In genomic region chr4:26462874-26463273, GRCh38 we compare ENCODE assay signal across 16 cellular contexts. TPM values are rescaled to one million over a fixed set of nuclear protein-coding genes. Genes with fewer than 3 reads are reported as not detected.
DNase-seq lines count a peak whose midpoint lies in the region; ATAC-seq and TF ChIP-seq lines count a peak whose summit lies in the region.
"Had no signal": no experiment of that assay in that cellular context is flagged by ENCODE, and none has a peak within 500 bp of the region (broad histone marks: within the 10 kb centered on the region; RNA-seq: fewer than 3 reads in every experiment).

No MANE protein-coding gene starts in this region.

- H3K27ac ChIP-seq in SJCRH30: peak overlapping the region; percentile 17; the same call in 1 of the 2 replicates
- H3K27ac ChIP-seq: A549, GM23248 had no signal

- H3K36me3 ChIP-seq in SJCRH30: no peaks in the 10 kb centered on the region

- H3K4me1 Mint-ChIP-seq in osteocyte (ENCODE audit: unreplicated experiment): peaks cover 15% of the 10 kb centered on the region

- peaks cover 7% of the 10 kb centered on the region; the same call in 1 of the 2 replicates for H3K9me3 ChIP-seq in SJCRH30 (replicated peaks)
- H3K9me3 ChIP-seq: A549 had no signal

- H3K4me3 Mint-ChIP-seq in osteocyte (ENCODE audit: unreplicated experiment): no peak overlapping the region
- H3K4me3 Mint-ChIP-seq: CD14-positive monocyte; CD8-positive, alpha-beta T cell; IgD-negative memory B cell had no signal

- no peaks in the 10 kb centered on the region for H3K27me3 ChIP-seq in SJCRH30

- no peak overlapping the region for H3K4me3 ChIP-seq in SJCRH30
- H3K4me3 ChIP-seq: A549, GM23248 had no signal

- H3K4me1 ChIP-seq in SJCRH30: peaks cover 12% of the 10 kb centered on the region; the same call in 1 of the 2 replicates
- H3K4me1 ChIP-seq: A549 had no signal

- no peaks in the 10 kb centered on the region for H3K36me3 Mint-ChIP-seq in osteocyte (ENCODE audit: unreplicated experiment)
- H3K36me3 Mint-ChIP-seq: CD14-positive monocyte; CD8-positive, alpha-beta T cell; IgD-negative memory B cell had no signal

- ATAC-seq in left lobe of liver (no peak), GM18498 (IDR thresholded peaks at IDR 0.05; ENCODE audit: unreplicated experiment) (no peak)
- ATAC-seq: A549; CD8-positive, alpha-beta T cell; HCT116 had no signal

- TF ChIP-seq CTCF in osteocyte (IDR thresholded peaks at IDR 0.05) (no peak), GM20000 (IDR thresholded peaks at IDR 0.05; ENCODE audit: extremely low read depth, missing control alignments) (no peak)

- DNase-seq in SJCRH30 (peak; percentile 48 to 86), left lobe of liver (ENCODE audit: low spot score) (peak; percentile 7), osteocyte (ENCODE audit: extremely low spot score, unreplicated experiment) (peak; percentile 23), SHP77 treated with DMSO at 0.1 percent for 48 hours (lab: John Stamatoyannopoulos, UW) (no peak), GM20000 (ENCODE audit: low spot score) (no peak)
- no peak for DNase-seq in central memory CD4-positive, alpha-beta T cell
- DNase-seq: CD8-positive, alpha-beta T cell; COR-L47; GF-D8; GM23248 had no signal

- H3K27me3 Mint-ChIP-seq in osteocyte (ENCODE audit: unreplicated experiment): peaks cover 14% of the 10 kb centered on the region

- H3K9me3 Mint-ChIP-seq in osteocyte (ENCODE audit: unreplicated experiment): peaks cover 3% of the 10 kb centered on the region
- H3K9me3 Mint-ChIP-seq: CD8-positive, alpha-beta T cell had no signal

- no peak overlapping the region for H3K27ac Mint-ChIP-seq in osteocyte (ENCODE audit: unreplicated experiment)
- H3K27ac Mint-ChIP-seq: CD14-positive monocyte; CD8-positive, alpha-beta T cell; IgD-negative memory B cell had no signal

RNA-seq across cellular contexts. Expression of gene CCKAR, which starts 27.4 kb away (rescaled TPM):
- 0.61 and 1.1 TPM in 2 replicates for total RNA-seq in SJCRH30 (2014; rRNA removed; shearing (Covaris generic))
- total RNA-seq in left lobe of liver (not detected), osteocyte (not detected in 2 replicates)
- total RNA-seq: CD8-positive, alpha-beta T cell; GM23248; HT-29 had no signal

Comparison
In these comparisons a context has a peak if more than half of its experiments do, and no peak if none do; other contexts are left out.
1. DNase-seq: peak in SJCRH30 (2 of 2), left lobe of liver (single experiment) and osteocyte (single experiment); none in central memory CD4-positive, alpha-beta T cell (single experiment), SHP77 treated with DMSO at 0.1 percent for 48 hours (single experiment) and GM20000 (single experiment).